In genomic region chr12:57242691-57243454, GRCh38 we compare ENCODE assay signal across 8 cellular contexts. TPM values are rescaled to one million over a fixed set of nuclear protein-coding genes. Genes with fewer than 3 reads are reported as not detected.
A peak's percentile ranks its signal among the peaks of the same experiment; 100 is the strongest.
DNase-seq lines count a peak whose midpoint lies in the region; ATAC-seq and TF ChIP-seq lines count a peak whose summit lies in the region.

No MANE protein-coding gene starts in this region.

- H3K27me3 Mint-ChIP-seq in activated T-helper 17 cell treated with anti-CD3 and anti-CD28 coated beads, Interleukin-2, amount 50 U/mL, for 72 hours, result peaks cover 46% of the 10 kb centered on the region

- H3K79me2 ChIP-seq in parathyroid adenoma, result no peaks in the 10 kb centered on the region

- H3K4me3 Mint-ChIP-seq in activated T-helper 17 cell treated with anti-CD3 and anti-CD28 coated beads, Interleukin-2, amount 50 U/mL, for 72 hours, result peak overlapping the region; percentile 86

- H3K4me2 ChIP-seq in parathyroid adenoma (ENCODE audit: low read length), result peak overlapping the region; percentile 40

- peak overlapping the region; percentile 100 for H3K27ac ChIP-seq in 22Rv1
- no peak overlapping the region for H3K27ac ChIP-seq in HL-60 (replicated peaks)
- no peak overlapping the region for H3K27ac ChIP-seq in parathyroid adenoma

- no peaks in the 10 kb centered on the region; the same call in 1 of the 2 replicates for H3K9me3 ChIP-seq in NT2/D1 (ENCODE audit: insufficient read depth, low read length)
- no peaks in the 10 kb centered on the region for H3K9me3 ChIP-seq in parathyroid adenoma (ENCODE audit: control insufficient read depth, low read length)

- no peak overlapping the region for H3K27ac Mint-ChIP-seq in activated T-helper 17 cell treated with anti-CD3 and anti-CD28 coated beads, Interleukin-2, amount 50 U/mL, for 72 hours

- peaks cover 11% of the 10 kb centered on the region for H3K36me3 Mint-ChIP-seq in activated T-helper 17 cell treated with anti-CD3 and anti-CD28 coated beads, Interleukin-2, amount 50 U/mL, for 72 hours (ENCODE audit: low read depth)

- H3K36me3 ChIP-seq in NT2/D1 (ENCODE audit: insufficient read depth, insufficient read length, low read length) (no peaks in the 10 kb centered on the region), parathyroid adenoma (ENCODE audit: control insufficient read depth, insufficient read depth, low read length) (no peaks in the 10 kb centered on the region)

- peak overlapping the region; percentile 31 for H3K4me3 ChIP-seq in HL-60 (replicated peaks; ENCODE audit: insufficient read depth, low read length)
- peak overlapping the region; percentile 48 for H3K4me3 ChIP-seq in NT2/D1 (ENCODE audit: insufficient read length, low read depth)
- H3K4me3 ChIP-seq in fibroblast of the aortic adventitia (ENCODE audit: low read depth, low read length), result peak overlapping the region; percentile 28
- H3K4me3 ChIP-seq in parathyroid adenoma (ENCODE audit: low read depth, low read length), result no peak overlapping the region

- DNase-seq in HL-60 (ENCODE audit: low read depth in 1 of 2, low spot score in 1 of 2) (peak in 1 of 2 experiments; percentile 52), NT2/D1 (ENCODE audit: low read depth, low spot score) (peak; percentile 90), fibroblast of the aortic adventitia (ENCODE audit: low read depth) (peak; percentile 37)

- no peaks in the 10 kb centered on the region for H3K9me3 Mint-ChIP-seq in activated T-helper 17 cell treated with anti-CD3 and anti-CD28 coated beads, Interleukin-2, amount 50 U/mL, for 72 hours

- peaks cover 22% of the 10 kb centered on the region for H3K4me1 ChIP-seq in NT2/D1 (ENCODE audit: insufficient read depth, insufficient read length)
- H3K4me1 ChIP-seq in parathyroid adenoma, result peaks cover 18% of the 10 kb centered on the region

- no peak overlapping the region for H2AFZ ChIP-seq in parathyroid adenoma

- ATAC-seq in GM18498 (IDR thresholded peaks at IDR 0.05; ENCODE audit: unreplicated experiment) (peak; percentile 33), HG03571 (IDR thresholded peaks at IDR 0.05; ENCODE audit: unreplicated experiment) (no peak)
- peak; percentile 16 for ATAC-seq in activated T-helper 17 cell treated with anti-CD3 and anti-CD28 coated beads, Interleukin-2, amount 50 U/mL, for 72 hours (replicated peaks)

- H3K27me3 ChIP-seq in HL-60 (ENCODE audit: insufficient read depth, poor library complexity, severe bottlenecking), result peaks cover 23% of the 10 kb centered on the region
- peaks cover 59% of the 10 kb centered on the region for H3K27me3 ChIP-seq in NT2/D1 (ENCODE audit: insufficient read depth, insufficient read length)
- peaks cover 3% of the 10 kb centered on the region for H3K27me3 ChIP-seq in parathyroid adenoma (ENCODE audit: control insufficient read depth, insufficient read depth, low read length)

- peak; percentile 73 for TF ChIP-seq CTCF in 22Rv1 (IDR thresholded peaks at IDR 0.05)
- peak; percentile 44 for TF ChIP-seq CTCF in HL-60 (IDR thresholded peaks at IDR 0.05; ENCODE audit: insufficient read depth, low read length)
- TF ChIP-seq CTCF in fibroblast of the aortic adventitia (IDR thresholded peaks at IDR 0.05; ENCODE audit: insufficient read depth, low read length), result peak; percentile 68
- TF ChIP-seq CTCF in parathyroid adenoma (IDR thresholded peaks at IDR 0.05), result peak; percentile 68

- peaks cover 36% of the 10 kb centered on the region for H3K4me1 Mint-ChIP-seq in activated T-helper 17 cell treated with anti-CD3 and anti-CD28 coated beads, Interleukin-2, amount 50 U/mL, for 72 hours

- peak overlapping the region; percentile 76 for H3K9ac ChIP-seq in NT2/D1 (ENCODE audit: insufficient read length, low read depth)
- no peak overlapping the region for H3K9ac ChIP-seq in parathyroid adenoma

RNA-seq across cellular contexts. Expression of gene STAC3, which starts 8.1 kb away (rescaled TPM):
- total RNA-seq in activated T-helper 17 cell treated with anti-CD3 and anti-CD28 coated beads, Interleukin-2, amount 50 U/mL, for 72 hours, result 1 to 10 TPM; 3.2 to 4.5 TPM
- total RNA-seq in fibroblast of the aortic adventitia (ENCODE audit: low replicate concordance), result 0.90 and 3.8 TPM in 2 replicates

RNA-seq across cellular contexts. Expression of gene SHMT2, which starts 13.4 kb away (rescaled TPM):
- total RNA-seq in activated T-helper 17 cell treated with anti-CD3 and anti-CD28 coated beads, Interleukin-2, amount 50 U/mL, for 72 hours, result 100 to 1,000 TPM; 232 to 320 TPM
- 233 and 303 TPM in 2 replicates for total RNA-seq in fibroblast of the aortic adventitia (ENCODE audit: low replicate concordance)

RNA-seq across cellular contexts. Expression of gene NXPH4, which starts 26.3 kb away (rescaled TPM):
- total RNA-seq in activated T-helper 17 cell treated with anti-CD3 and anti-CD28 coated beads, Interleukin-2, amount 50 U/mL, for 72 hours, result 1 to 10 TPM in 1 of 2 donors, under 1 TPM in 1; 0.34 to 1.4 TPM
- total RNA-seq in fibroblast of the aortic adventitia (ENCODE audit: low replicate concordance), result 1.9 and 2.4 TPM in 2 replicates
